ENCODE assay signal across 1 cellular context in genomic region chr1:19080715-19081114, GRCh38.
TF ChIP-seq lines count a peak whose summit lies in the region.

No MANE protein-coding gene starts in this region.

TF ChIP-seq in A549, 52 proteins besides CTCF, POLR2A, EP300 and RAD21 (continued from another document):
- no peak for TF ChIP-seq MAZ (IDR thresholded peaks at IDR 0.05; ENCODE audit: borderline replicate concordance, low read depth, low read length)
